ENCODE assay signal across 8 cellular contexts in genomic region chr5:141343953-141344463, GRCh38. TPM values are rescaled to one million over a fixed set of nuclear protein-coding genes. Genes with fewer than 3 reads are reported as not detected.
A peak's percentile ranks its signal among the peaks of the same experiment; 100 is the strongest.
DNase-seq lines count a peak whose midpoint lies in the region; ATAC-seq and TF ChIP-seq lines count a peak whose summit lies in the region.
"Had no signal": no experiment of that assay in that cellular context is flagged by ENCODE, and none has a peak within 500 bp of the region (broad histone marks: within the 10 kb centered on the region; RNA-seq: fewer than 3 reads in every experiment).

No MANE protein-coding gene starts in this region.

- H3K9me3 ChIP-seq in PC-9 (ENCODE audit: insufficient read depth, low read depth), result peaks cover 4% of the 10 kb centered on the region; the same call in 1 of the 2 replicates
- peaks cover 15% of the 10 kb centered on the region for H3K9me3 ChIP-seq in right cardiac atrium (ENCODE audit: control insufficient read depth, low read length)

- BruUV-seq in PC-9 (replicated peaks; lab: Mats Ljungman, UMichigan), result no TSS peak

- no peak for DNase-seq in PC-9
- no peak for DNase-seq in right cardiac atrium
- DNase-seq in DMS153 treated with DMSO at 0.1 percent for 48 hours (lab: John Stamatoyannopoulos, UW; ENCODE audit: unreplicated experiment), result no peak
- DNase-seq in NCI-H2107 treated with DMSO at 0.1 percent for 48 hours (lab: John Stamatoyannopoulos, UW; ENCODE audit: unreplicated experiment), result no peak
- no peak for DNase-seq in SKM-1 (lab: John Stamatoyannopoulos, UW; ENCODE audit: unreplicated experiment)
- DNase-seq: anterior cingulate cortex, NCI-H2107 had no signal

- H3K36me3 ChIP-seq in PC-9 (ENCODE audit: low read depth), result no peaks in the 10 kb centered on the region

- intact Hi-C loops in PC-9 (cut with micrococcal nuclease; ENCODE audit: unreplicated experiment), result no loop called here
- intact Hi-C loops in right cardiac atrium (cut with DNase I), result loop anchor here in 2 of 4 donors (5.0 kb wide), 1 partner anchor 213 kb away; no protein-coding TSS in a partner anchor

- H4K20me1 ChIP-seq in PC-9 (ENCODE audit: insufficient read depth), result no peaks in the 10 kb centered on the region

- no peaks in the 10 kb centered on the region for H3K79me2 ChIP-seq in PC-9 (ENCODE audit: low read depth)

- no peaks in the 10 kb centered on the region for H3K9me2 ChIP-seq in PC-9 (ENCODE audit: insufficient read depth)

- no peaks in the 10 kb centered on the region for H3K27me3 ChIP-seq in PC-9 (ENCODE audit: insufficient read depth, low read depth)
- no peaks in the 10 kb centered on the region for H3K27me3 ChIP-seq in right cardiac atrium (ENCODE audit: control insufficient read depth, insufficient read depth)

- no peak overlapping the region for H3K4me2 ChIP-seq in PC-9

- H3K4me1 ChIP-seq in PC-9 (replicated peaks; ENCODE audit: insufficient read depth), result no peaks in the 10 kb centered on the region
- H3K4me1 ChIP-seq in right cardiac atrium (ENCODE audit: control insufficient read depth, insufficient read depth, low read length), result no peaks in the 10 kb centered on the region

- no peak overlapping the region for H3K4me3 ChIP-seq in PC-9
- H3K4me3 ChIP-seq in right cardiac atrium (ENCODE audit: low read length), result peak overlapping the region; percentile 42

- peak; percentile 36 to 43 for ATAC-seq in right cardiac atrium

- no peak overlapping the region for H2AFZ ChIP-seq in PC-9

- CTCF ChIA-PET in PC-9 (lab: Charles Lee), result no interaction called here

- peak; percentile 52 for TF ChIP-seq CTCF in 22Rv1 (IDR thresholded peaks at IDR 0.05)
- peak; percentile 29; the same call in 1 of the 2 replicates for TF ChIP-seq CTCF in PC-9 (conservative IDR thresholded peaks at IDR 0.05)

- H3F3A ChIP-seq in PC-9 (ENCODE audit: insufficient read depth, low read depth), result no peaks in the 10 kb centered on the region

- H3K27ac ChIP-seq in 22Rv1 (0 out of 2 replicates have a peak overlapping the region, but pooled peaks have one; percentile 7), PC-9 (no peak overlapping the region), right cardiac atrium (ENCODE audit: low read length) (no peak overlapping the region)

- POLR2A ChIA-PET in PC-9 (lab: Charles Lee; ENCODE audit: unreplicated experiment), result no interaction called here

- WGBS in right cardiac atrium, result 21% methylated on average over 31 of the region's 31 CpGs

RNA-seq across cellular contexts. Expression of gene PCDHGA3, which starts 0.4 kb away (rescaled TPM):
- total RNA-seq in PC-9 (2021), result not detected in 2 replicates
- total RNA-seq in right cardiac atrium, result 1 to 10 TPM; 4.9 to 7.7 (median 5.6) TPM
- 2.1 TPM for polyA plus RNA-seq in right cardiac atrium

RNA-seq across cellular contexts. Expression of gene PCDHGA2, which starts 5.4 kb away (rescaled TPM):
- total RNA-seq in PC-9 (2021) (0.11 and 0.13 TPM in 2 replicates), right cardiac atrium (1 to 10 TPM; 6.4 to 9.4 (median 7.1) TPM)
- polyA plus RNA-seq in right cardiac atrium, result 2.2 TPM

RNA-seq across cellular contexts. Expression of gene PCDHGB1, which starts 5.9 kb away (rescaled TPM):
- total RNA-seq in PC-9 (2021) (not detected in 2 replicates), right cardiac atrium (1 to 10 TPM; 2.7 to 4.4 (median 3.8) TPM)
- polyA plus RNA-seq in right cardiac atrium, result 1.3 TPM

RNA-seq across cellular contexts. Expression of gene PCDHGA4, which starts 10.8 kb away (rescaled TPM):
- total RNA-seq in PC-9 (2021) (not detected in 2 replicates), right cardiac atrium (1 to 10 TPM; 4.4 to 5.8 (median 5.7) TPM)
- 1.7 TPM for polyA plus RNA-seq in right cardiac atrium

RNA-seq across cellular contexts. Expression of gene PCDHGA1, which starts 13.7 kb away (rescaled TPM):
- total RNA-seq in PC-9 (2021) (0.07 TPM in 1 of 2 replicates, not detected in the other), right cardiac atrium (1 to 10 TPM; 1.7 to 2.8 (median 1.8) TPM)
- polyA plus RNA-seq in right cardiac atrium, result 0.70 TPM
